ENCODE assay signal across 8 cellular contexts in genomic region chr6:1872649-1873131, GRCh38.
DNase-seq lines count a peak whose midpoint lies in the region; ATAC-seq and TF ChIP-seq lines count a peak whose summit lies in the region.

No MANE protein-coding gene starts in this region.

- H3K4me3 ChIP-seq in neural progenitor cell, result no peak overlapping the region

- H2AFZ ChIP-seq in neural progenitor cell (replicated peaks), result no peak overlapping the region

- H3K4me3 Mint-ChIP-seq in neural progenitor cell, result no peak overlapping the region

- peaks cover 16% of the 10 kb centered on the region for H3F3A ChIP-seq in neural progenitor cell (ENCODE audit: low read depth)

- no peak for TF ChIP-seq CTCF in neural progenitor cell (IDR thresholded peaks at IDR 0.05)
- no peak for TF ChIP-seq CTCF in omental fat pad (IDR thresholded peaks at IDR 0.05)

- no peak overlapping the region for H3K9ac ChIP-seq in neural progenitor cell

- H3K27ac Mint-ChIP-seq in neural progenitor cell, result no peak overlapping the region

- H3K9me3 Mint-ChIP-seq in neural progenitor cell, result no peaks in the 10 kb centered on the region

- H3K4me1 Mint-ChIP-seq in neural progenitor cell, result peaks cover 37% of the 10 kb centered on the region

- H3K27me3 ChIP-seq in neural progenitor cell, result no peaks in the 10 kb centered on the region

- H3K36me3 ChIP-seq in neural progenitor cell, result no peaks in the 10 kb centered on the region

- no peak overlapping the region for H3K27ac ChIP-seq in neural progenitor cell

- H3K9me3 ChIP-seq in neural progenitor cell (ENCODE audit: low read depth), result no peaks in the 10 kb centered on the region

- ATAC-seq in HG02870 (IDR thresholded peaks at IDR 0.05; ENCODE audit: unreplicated experiment) (no peak), omental fat pad (ENCODE audit: low FRiP score) (no peak)

- H3K36me3 Mint-ChIP-seq in neural progenitor cell, result no peaks in the 10 kb centered on the region

- peaks cover 39% of the 10 kb centered on the region for H3K4me1 ChIP-seq in neural progenitor cell

- no peaks in the 10 kb centered on the region for H3K79me2 ChIP-seq in neural progenitor cell (ENCODE audit: low read depth)

- H3K27me3 Mint-ChIP-seq in neural progenitor cell (ENCODE audit: insufficient read depth, low read depth), result peaks cover 2% of the 10 kb centered on the region

- peaks cover 7% of the 10 kb centered on the region for H4K20me1 ChIP-seq in neural progenitor cell (ENCODE audit: low read depth)

- DNase-seq in ELF-1 (ENCODE audit: low read depth, low spot score) (peak; percentile 74), NCI-H2107 (lab: John Stamatoyannopoulos, UW) (peak; percentile 9), dermis blood vessel endothelial cell (peak; percentile 25), neural progenitor cell (ENCODE audit: low spot score) (peak; percentile 52), kidney glomerular epithelial cell (lab: John Stamatoyannopoulos, UW) (no peak), omental fat pad (ENCODE audit: low spot score) (no peak)
- DNase-seq in effector CD4-positive, alpha-beta T cell, result no peak

- H3K4me2 ChIP-seq in neural progenitor cell, result no peak overlapping the region

Comparison
In these comparisons a context has a peak if more than half of its experiments do, and no peak if none do; other contexts are left out.
1. DNase-seq: peak in ELF-1 (single experiment), NCI-H2107 (single experiment), dermis blood vessel endothelial cell (single experiment) and neural progenitor cell (single experiment); none in effector CD4-positive, alpha-beta T cell (single experiment), kidney glomerular epithelial cell (single experiment) and omental fat pad (single experiment).